ENCODE assay signal across 9 cellular contexts in genomic region chr19:1491849-1492170, GRCh38. TPM values are rescaled to one million over a fixed set of nuclear protein-coding genes. Genes with fewer than 3 reads are reported as not detected.
DNase-seq lines count a peak whose midpoint lies in the region; ATAC-seq and TF ChIP-seq lines count a peak whose summit lies in the region.
"Had no signal": no experiment of that assay in that cellular context is flagged by ENCODE, and none has a peak within 500 bp of the region (broad histone marks: within the 10 kb centered on the region; RNA-seq: fewer than 3 reads in every experiment).

No MANE protein-coding gene starts in this region.

- no TSS peak for BruUV-seq in PC-9 (replicated peaks; lab: Mats Ljungman, UMichigan)

- H3K4me2 ChIP-seq in DND-41 (ENCODE audit: insufficient read depth, low read length) (peak overlapping the region; percentile 84), PC-9 (peak overlapping the region; percentile 78), osteoblast (ENCODE audit: insufficient read depth, low read length) (no peak overlapping the region)

- H3K9me3 ChIP-seq in DND-41 (ENCODE audit: insufficient read depth, low read length, severe bottlenecking) = no peaks in the 10 kb centered on the region
- H3K9me3 ChIP-seq in PC-9 (ENCODE audit: insufficient read depth, low read depth) = no peaks in the 10 kb centered on the region
- H3K9me3 ChIP-seq in endodermal cell (ENCODE audit: control insufficient read depth, low read length) = no peaks in the 10 kb centered on the region
- no peaks in the 10 kb centered on the region for H3K9me3 ChIP-seq in osteoblast (ENCODE audit: low read depth, low read length)
- no peaks in the 10 kb centered on the region for H3K9me3 ChIP-seq in thyroid gland

- TF ChIP-seq POLR2A in thyroid gland (IDR thresholded peaks at IDR 0.05) = no peak

- 64 to 85% methylated on average over 7 to 12 of the region's 12 CpGs for WGBS in endodermal cell (ENCODE audit: insufficient coverage in 1 of 2, insufficient read length in 1 of 2), 2 experiments
- 59 to 68% methylated on average over 12 of the region's 12 CpGs for WGBS in thyroid gland, 2 donors

- H3K4me3 ChIP-seq in DND-41 (ENCODE audit: low read depth in 1 of 2, low read length in 2 of 2) = no peak overlapping the region
- peak overlapping the region; percentile 65 for H3K4me3 ChIP-seq in PC-9
- H3K4me3 ChIP-seq in endodermal cell (ENCODE audit: low read length) = peak overlapping the region; percentile 77
- H3K4me3 ChIP-seq in osteoblast (ENCODE audit: insufficient read depth, low read length) = no peak overlapping the region
- H3K4me3 ChIP-seq in thyroid gland (replicated peaks in 1 of 3) = peak overlapping the region in 1 of 3 donors; percentile 45

- H4K20me1 ChIP-seq in DND-41 (ENCODE audit: insufficient read depth, low read length) (no peaks in the 10 kb centered on the region), PC-9 (ENCODE audit: insufficient read depth) (no peaks in the 10 kb centered on the region), osteoblast (ENCODE audit: insufficient read depth, low read length) (no peaks in the 10 kb centered on the region)

- H2AFZ ChIP-seq in DND-41 (ENCODE audit: low read depth, low read length) = no peak overlapping the region
- no peak overlapping the region for H2AFZ ChIP-seq in PC-9
- H2AFZ ChIP-seq in osteoblast (ENCODE audit: low read length) = no peak overlapping the region

- ATAC-seq in DND-41 (ENCODE audit: insufficient read depth, low read depth) = no peak

- peaks cover 35% of the 10 kb centered on the region for H3K27me3 Mint-ChIP-seq in endodermal cell (ENCODE audit: insufficient read depth)

- H3K4me1 Mint-ChIP-seq in endodermal cell = peaks cover 5% of the 10 kb centered on the region

- intact Hi-C loops in PC-9 (cut with micrococcal nuclease; ENCODE audit: unreplicated experiment) (loop anchor here (2.0 kb wide), 1 partner anchor 47 kb away; no protein-coding TSS in a partner anchor), thyroid gland (cut with DNase I) (no loop called here), posterior vena cava (cut with DNase I) (no loop called here)

- no peak for DNase-seq in DND-41
- no peak for DNase-seq in PC-9
- no peak for DNase-seq in endodermal cell
- peak; percentile 50 for DNase-seq in osteoblast (ENCODE audit: insufficient read length, low spot score, missing footprints)
- no peak for DNase-seq in HPDE6-E6E7 (ENCODE audit: extremely low spot score)
- DNase-seq in thyroid gland = no peak
- no peak for DNase-seq in posterior vena cava (ENCODE audit: low spot score)
- no peak for DNase-seq in foreskin melanocyte

- POLR2A ChIA-PET in PC-9 (lab: Charles Lee; ENCODE audit: unreplicated experiment) = interaction anchor here (0.5 to 0.6 kb wide), 2 partner anchors 77 to 223 kb away, joined by 4 to 9 read pairs; partner anchors contain the start of gene CIRBP

- no peak overlapping the region for H3K27ac ChIP-seq in DND-41 (ENCODE audit: low read length)
- H3K27ac ChIP-seq in PC-9 = no peak overlapping the region
- no peak overlapping the region for H3K27ac ChIP-seq in endodermal cell (ENCODE audit: low read depth, low read length)
- H3K27ac ChIP-seq in osteoblast (ENCODE audit: low read depth, low read length) = no peak overlapping the region
- no peak overlapping the region for H3K27ac ChIP-seq in thyroid gland

- H3F3A ChIP-seq in PC-9 (ENCODE audit: insufficient read depth, low read depth) = no peaks in the 10 kb centered on the region

- H3K4me3 Mint-ChIP-seq in endodermal cell = peak overlapping the region; percentile 74

- H3K9ac ChIP-seq in DND-41 (ENCODE audit: low read depth, low read length) (no peak overlapping the region), endodermal cell (ENCODE audit: extremely low read depth, low read length, poor library complexity, severe bottlenecking) (no peak overlapping the region)

- H3K9me2 ChIP-seq in PC-9 (ENCODE audit: insufficient read depth) = no peaks in the 10 kb centered on the region

- CTCF ChIA-PET in PC-9 (lab: Charles Lee) = interaction anchor here (0.6 kb wide), 1 partner anchor 160 kb away, joined by 5 read pairs; no protein-coding TSS in a partner anchor

- H3K36me3 Mint-ChIP-seq in endodermal cell (ENCODE audit: low read depth) = no peaks in the 10 kb centered on the region

- no peak overlapping the region for H3K27ac Mint-ChIP-seq in endodermal cell

- peaks cover 29% of the 10 kb centered on the region for H3K4me1 ChIP-seq in DND-41 (ENCODE audit: insufficient read depth, low read length)
- H3K4me1 ChIP-seq in PC-9 (replicated peaks; ENCODE audit: insufficient read depth) = peaks cover 13% of the 10 kb centered on the region
- no peaks in the 10 kb centered on the region for H3K4me1 ChIP-seq in endodermal cell (ENCODE audit: control insufficient read depth, insufficient read depth, low read length)
- H3K4me1 ChIP-seq in osteoblast (ENCODE audit: insufficient read depth, low read length) = no peaks in the 10 kb centered on the region
- peaks cover 12 to 14% of the 10 kb centered on the region in 2 donors for H3K4me1 ChIP-seq in thyroid gland

- no peaks in the 10 kb centered on the region for H3K9me3 Mint-ChIP-seq in endodermal cell

- TF ChIP-seq CTCF in DND-41 (IDR thresholded peaks at IDR 0.05; ENCODE audit: borderline replicate concordance, extremely low read depth, low read length, poor library complexity, severe bottlenecking) (no peak), PC-9 (conservative IDR thresholded peaks at IDR 0.05) (no peak), endodermal cell (conservative IDR thresholded peaks at IDR 0.05) (no peak), osteoblast (IDR thresholded peaks at IDR 0.05; ENCODE audit: extremely low read depth, low read depth, low read length) (no peak), thyroid gland (IDR thresholded peaks at IDR 0.05) (no peak)

- H3K36me3 ChIP-seq in DND-41 (ENCODE audit: insufficient read depth, low read length) = no peaks in the 10 kb centered on the region
- H3K36me3 ChIP-seq in PC-9 (ENCODE audit: low read depth) = no peaks in the 10 kb centered on the region
- H3K36me3 ChIP-seq in endodermal cell (ENCODE audit: control insufficient read depth, insufficient read depth, low read length) = no peaks in the 10 kb centered on the region
- no peaks in the 10 kb centered on the region for H3K36me3 ChIP-seq in osteoblast (ENCODE audit: insufficient read depth, low read length)
- no peaks in the 10 kb centered on the region for H3K36me3 ChIP-seq in thyroid gland

- no peaks in the 10 kb centered on the region for H3K27me3 ChIP-seq in DND-41 (ENCODE audit: insufficient read depth, low read length, poor library complexity)
- no peaks in the 10 kb centered on the region for H3K27me3 ChIP-seq in PC-9 (ENCODE audit: insufficient read depth, low read depth)
- peaks cover 16% of the 10 kb centered on the region for H3K27me3 ChIP-seq in endodermal cell (ENCODE audit: control insufficient read depth, insufficient read depth, low read length, poor library complexity, severe bottlenecking)
- H3K27me3 ChIP-seq in osteoblast (ENCODE audit: insufficient read depth, low read length) = peaks cover 14% of the 10 kb centered on the region
- no peaks in the 10 kb centered on the region for H3K27me3 ChIP-seq in thyroid gland

- H3K79me2 ChIP-seq in DND-41 (ENCODE audit: insufficient read depth, low read length) (no peaks in the 10 kb centered on the region), PC-9 (ENCODE audit: low read depth) (peaks cover 11% of the 10 kb centered on the region), osteoblast (ENCODE audit: insufficient read depth, low read length) (no peaks in the 10 kb centered on the region)

RNA-seq across cellular contexts. Expression of gene REEP6, which starts 0.8 kb away (rescaled TPM):
- total RNA-seq in PC-9 (2021) (34.3 and 39.5 TPM in 2 replicates), endodermal cell (10 to 100 TPM; 24.7 to 49.4 TPM), osteoblast (1.2 and 1.8 TPM in 2 replicates), thyroid gland (1 to 10 TPM; 4.2 to 8.5 (median 5.9) TPM), posterior vena cava (1 to 10 TPM in 1 of 2 donors, under 1 TPM in 1; 0.33 to 1.2 TPM)
- 13.9 TPM for polyA plus RNA-seq in endodermal cell (2013, experiment 1 of 2)
- polyA plus RNA-seq in endodermal cell (2013, experiment 2 of 2) = 13.0 TPM

RNA-seq across cellular contexts. Expression of gene PCSK4, which starts 1.7 kb away (rescaled TPM):
- 18.6 and 27.3 TPM in 2 replicates for total RNA-seq in PC-9 (2021)
- total RNA-seq in endodermal cell = 10 to 100 TPM; 25.2 to 31.6 TPM
- 15.2 TPM for polyA plus RNA-seq in endodermal cell (2013, experiment 1 of 2)
- polyA plus RNA-seq in endodermal cell (2013, experiment 2 of 2) = 12.1 TPM
- 1.4 and 2.4 TPM in 2 replicates for total RNA-seq in osteoblast
- total RNA-seq in thyroid gland = 10 to 100 TPM in 1 of 4 donors, 1 to 10 TPM in 3; 2.8 to 10.4 (median 6.3) TPM
- 1 to 10 TPM in 1 of 2 donors, under 1 TPM in 1; 0.52 to 1.8 TPM for total RNA-seq in posterior vena cava

RNA-seq across cellular contexts. Expression of gene C19orf25, which starts 12.8 kb away (rescaled TPM):
- total RNA-seq in PC-9 (2021) (28.0 and 31.2 TPM in 2 replicates), endodermal cell (10 to 100 TPM; 40.0 to 51.1 TPM), osteoblast (28.9 and 30.0 TPM in 2 replicates), thyroid gland (10 to 100 TPM; 47.0 to 64.9 (median 56.5) TPM), posterior vena cava (10 to 100 TPM; 16.2 to 17.3 TPM)
- polyA plus RNA-seq in endodermal cell (2013, experiment 1 of 2) = 29.8 TPM
- 25.4 TPM for polyA plus RNA-seq in endodermal cell (2013, experiment 2 of 2)

RNA-seq across cellular contexts. Expression of gene ADAMTSL5, which starts 21.0 kb away (rescaled TPM):
- total RNA-seq in PC-9 (2021) (13.6 and 14.6 TPM in 2 replicates), endodermal cell (1 to 10 TPM; 4.1 to 4.8 TPM), osteoblast (0.29 and 1.1 TPM in 2 replicates), thyroid gland (1 to 10 TPM in 2 of 4 donors, under 1 TPM in 2; 0.27 to 5.1 (median 2.5) TPM), posterior vena cava (1 to 10 TPM; 7.4 to 9.1 TPM)
- polyA plus RNA-seq in endodermal cell (2013, experiment 1 of 2) = 1.2 TPM
- 0.75 TPM for polyA plus RNA-seq in endodermal cell (2013, experiment 2 of 2)

RNA-seq across cellular contexts. Expression of gene PLK5, which starts 32.1 kb away (rescaled TPM):
- not detected in 2 replicates for total RNA-seq in PC-9 (2021)
- under 1 TPM in 1 of 2 donors, not detected in 1; 0.48 TPM for total RNA-seq in endodermal cell
- polyA plus RNA-seq in endodermal cell (2013, experiment 1 of 2) = 0.32 TPM
- not detected for polyA plus RNA-seq in endodermal cell (2013, experiment 2 of 2)
- under 0.01 TPM in 1 of 2 replicates, not detected in the other for total RNA-seq in osteoblast
- not detected for total RNA-seq in thyroid gland
- not detected for total RNA-seq in posterior vena cava
- total RNA-seq: myocyte had no signal

Comparison
In these comparisons a context has a peak if more than half of its experiments do, and no peak if none do; other contexts are left out.
1. H3K4me3 ChIP-seq: peak in PC-9 (single experiment) and endodermal cell (single experiment); none in DND-41 (0 of 2) and osteoblast (single experiment).